14 cellular contexts compared by ENCODE assay signal in genomic region chr5:156753846-156754245, GRCh38.
DNase-seq lines count a peak whose midpoint lies in the region; ATAC-seq and TF ChIP-seq lines count a peak whose summit lies in the region.
"Had no signal": no experiment of that assay in that cellular context is flagged by ENCODE, and none has a peak within 500 bp of the region (broad histone marks: within the 10 kb centered on the region; RNA-seq: fewer than 3 reads in every experiment).

No MANE protein-coding gene starts in this region.

- peaks cover 10 to 11% of the 10 kb centered on the region in 2 donors for H3K4me1 Mint-ChIP-seq in natural killer cell treated with Interleukin-12 subunit alpha and Interleukin-12 subunit beta and Interleukin-15 and Interleukin-18, amount 100 ng/mL, for 72 hours (ENCODE audit: low read depth in 2 of 2)
- no peaks in the 10 kb centered on the region for H3K4me1 Mint-ChIP-seq in natural killer cell
- H3K4me1 Mint-ChIP-seq in activated naive CD8-positive, alpha-beta T cell treated with anti-CD3 and anti-CD28 coated beads for 36 hours, result peaks cover 20% of the 10 kb centered on the region

- H3K27ac Mint-ChIP-seq in natural killer cell treated with Interleukin-12 subunit alpha and Interleukin-12 subunit beta and Interleukin-15 and Interleukin-18, amount 100 ng/mL, for 72 hours, result peak overlapping the region; percentile 62 to 90
- no peak overlapping the region for H3K27ac Mint-ChIP-seq in natural killer cell
- peak overlapping the region; percentile 92 for H3K27ac Mint-ChIP-seq in activated naive CD8-positive, alpha-beta T cell treated with anti-CD3 and anti-CD28 coated beads for 36 hours

- intact Hi-C loops in natural killer cell (cut with micrococcal nuclease), result no loop called here
- intact Hi-C loops in left colon (cut with DNase I, micrococcal nuclease), result no loop called here

- no peaks in the 10 kb centered on the region for H3K9me3 Mint-ChIP-seq in natural killer cell treated with Interleukin-12 subunit alpha and Interleukin-12 subunit beta and Interleukin-15 and Interleukin-18, amount 100 ng/mL, for 72 hours
- no peaks in the 10 kb centered on the region for H3K9me3 Mint-ChIP-seq in natural killer cell
- H3K9me3 Mint-ChIP-seq in activated naive CD8-positive, alpha-beta T cell treated with anti-CD3 and anti-CD28 coated beads for 36 hours, result peaks cover 1% of the 10 kb centered on the region

- DNase-seq in activated CD4-positive, alpha-beta T cell treated with anti-CD3 and anti-CD28 coated beads for 48 hours, result peak; percentile 11
- no peak for DNase-seq in activated CD4-positive, alpha-beta T cell treated with anti-CD3 and anti-CD28 coated beads, Interleukin-2, amount 50 U/mL, for 48 hours
- no peak for DNase-seq in natural killer cell treated with Interleukin-12 subunit alpha and Interleukin-12 subunit beta and Interleukin-15 and Interleukin-18, amount 100 ng/mL, for 72 hours (ENCODE audit: low spot score)
- DNase-seq in natural killer cell (no peak), left colon (no peak), NCI-H2107 treated with DMSO at 0.1 percent for 48 hours (lab: John Stamatoyannopoulos, UW; ENCODE audit: unreplicated experiment) (no peak)
- peak; percentile 15 for DNase-seq in activated naive CD8-positive, alpha-beta T cell treated with anti-CD3 and anti-CD28 coated beads for 36 hours
- no peak for DNase-seq in stimulated activated naive CD4-positive, alpha-beta T cell (lab: John Stamatoyannopoulos, UW)
- DNase-seq: EL, MV-4-11, NCI-H1417 treated with DMSO at 0.1 percent for 48 hours, NCI-H2029, NCI-H510A treated with DMSO at 0.1 percent for 48 hours, Peyer's patch had no signal

- no peaks in the 10 kb centered on the region for H3K36me3 Mint-ChIP-seq in natural killer cell treated with Interleukin-12 subunit alpha and Interleukin-12 subunit beta and Interleukin-15 and Interleukin-18, amount 100 ng/mL, for 72 hours
- H3K36me3 Mint-ChIP-seq in natural killer cell, result no peaks in the 10 kb centered on the region
- peaks cover 6% of the 10 kb centered on the region for H3K36me3 Mint-ChIP-seq in activated naive CD8-positive, alpha-beta T cell treated with anti-CD3 and anti-CD28 coated beads for 36 hours

- H3K4me3 Mint-ChIP-seq in natural killer cell treated with Interleukin-12 subunit alpha and Interleukin-12 subunit beta and Interleukin-15 and Interleukin-18, amount 100 ng/mL, for 72 hours, result peak overlapping the region; percentile 16
- H3K4me3 Mint-ChIP-seq in natural killer cell, result no peak overlapping the region
- H3K4me3 Mint-ChIP-seq in activated naive CD8-positive, alpha-beta T cell treated with anti-CD3 and anti-CD28 coated beads for 36 hours, result no peak overlapping the region

- peak; percentile 52 to 71 for ATAC-seq in natural killer cell treated with Interleukin-12 subunit alpha and Interleukin-12 subunit beta and Interleukin-15 and Interleukin-18, amount 100 ng/mL, for 72 hours
- ATAC-seq in natural killer cell (no peak), left colon (no peak)

- no peak for TF ChIP-seq CTCF in natural killer cell (IDR thresholded peaks at IDR 0.05)

- H3K27me3 Mint-ChIP-seq in natural killer cell treated with Interleukin-12 subunit alpha and Interleukin-12 subunit beta and Interleukin-15 and Interleukin-18, amount 100 ng/mL, for 72 hours, result peaks cover 6 to 7% of the 10 kb centered on the region in 2 donors
- peaks cover 2 to 6% of the 10 kb centered on the region in 2 donors for H3K27me3 Mint-ChIP-seq in natural killer cell (ENCODE audit: low read depth in 2 of 2)
- peaks cover 4% of the 10 kb centered on the region for H3K27me3 Mint-ChIP-seq in activated naive CD8-positive, alpha-beta T cell treated with anti-CD3 and anti-CD28 coated beads for 36 hours

Comparison
In these comparisons a context has a peak if more than half of its experiments do, and no peak if none do; other contexts are left out.
1. DNase-seq: peak in activated CD4-positive, alpha-beta T cell treated with anti-CD3 and anti-CD28 coated beads for 48 hours (single experiment) and activated naive CD8-positive, alpha-beta T cell treated with anti-CD3 and anti-CD28 coated beads for 36 hours (single experiment); none in activated CD4-positive, alpha-beta T cell treated with anti-CD3 and anti-CD28 coated beads, Interleukin-2, amount 50 U/mL, for 48 hours (0 of 2), natural killer cell treated with Interleukin-12 subunit alpha and Interleukin-12 subunit beta and Interleukin-15 and Interleukin-18, amount 100 ng/mL, for 72 hours (single experiment), natural killer cell (single experiment), left colon (0 of 2), NCI-H2107 treated with DMSO at 0.1 percent for 48 hours (single experiment) and stimulated activated naive CD4-positive, alpha-beta T cell (0 of 6).
2. ATAC-seq: peak in natural killer cell treated with Interleukin-12 subunit alpha and Interleukin-12 subunit beta and Interleukin-15 and Interleukin-18, amount 100 ng/mL, for 72 hours (2 of 2); none in natural killer cell (0 of 3) and left colon (single experiment).
3. H3K27ac Mint-ChIP-seq: peak in natural killer cell treated with Interleukin-12 subunit alpha and Interleukin-12 subunit beta and Interleukin-15 and Interleukin-18, amount 100 ng/mL, for 72 hours (2 of 2) and activated naive CD8-positive, alpha-beta T cell treated with anti-CD3 and anti-CD28 coated beads for 36 hours (single experiment); none in natural killer cell (0 of 2).